Comparison of ENCODE assay signal across 8 cellular contexts in the genomic region with DNA sequence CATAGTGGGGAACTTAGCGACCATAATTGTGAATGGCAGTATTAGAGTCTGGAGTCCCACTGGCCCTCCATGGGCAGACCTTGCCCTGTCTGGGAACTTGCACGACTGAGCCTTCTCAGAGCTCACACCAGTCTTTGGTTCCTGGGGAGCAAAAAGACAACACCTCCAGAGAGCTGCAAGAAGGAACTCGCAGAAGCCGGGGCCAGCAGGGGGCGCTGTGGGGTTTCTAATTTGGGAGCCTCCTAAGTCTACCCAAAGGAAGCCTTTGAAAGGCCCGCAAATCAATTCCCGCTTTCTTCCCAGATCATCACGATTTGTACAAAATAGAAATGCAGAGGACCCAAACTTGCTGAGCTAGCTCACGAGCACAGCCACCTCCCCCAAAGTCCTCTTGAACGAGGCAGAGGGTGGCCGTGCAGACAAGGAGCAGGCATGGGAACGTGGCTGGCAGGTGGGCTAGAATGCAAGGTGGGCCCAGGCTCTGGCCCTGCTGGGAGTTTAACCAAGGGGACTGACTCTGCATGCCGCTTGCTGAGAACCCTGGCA. TPM values are rescaled to one million over a fixed set of nuclear protein-coding genes. Genes with fewer than 3 reads are reported as not detected.
DNase-seq lines count a peak whose midpoint lies in the region; ATAC-seq and TF ChIP-seq lines count a peak whose summit lies in the region.

No MANE protein-coding gene starts in this region.

- H3K27me3 ChIP-seq in DOHH2 (ENCODE audit: control insufficient read depth, low read length) = peaks cover 7% of the 10 kb centered on the region; the same call in 1 of the 2 replicates
- no peaks in the 10 kb centered on the region for H3K27me3 ChIP-seq in Loucy (ENCODE audit: insufficient read depth, low read length, poor library complexity, severe bottlenecking)
- H3K27me3 ChIP-seq in cardiac muscle cell = peaks cover 3% of the 10 kb centered on the region

- H3K36me3 ChIP-seq in DOHH2 (ENCODE audit: control insufficient read depth, low read length) (no peaks in the 10 kb centered on the region), Loucy (ENCODE audit: insufficient read depth, low read length) (no peaks in the 10 kb centered on the region), cardiac muscle cell (no peaks in the 10 kb centered on the region)

- H4K20me1 ChIP-seq in DOHH2 (ENCODE audit: control insufficient read depth, insufficient read depth, low read depth, low read length) = no peaks in the 10 kb centered on the region
- no peaks in the 10 kb centered on the region for H4K20me1 ChIP-seq in Loucy (ENCODE audit: insufficient read depth, low read length, poor library complexity, severe bottlenecking)

- H3K4me3 ChIP-seq in DOHH2 (ENCODE audit: low read length) (no peak overlapping the region), Loucy (ENCODE audit: low read length, poor library complexity, severe bottlenecking) (no peak overlapping the region), cardiac muscle cell (no peak overlapping the region)

- peak; percentile 82 to 86 for DNase-seq in SHP77 (lab: John Stamatoyannopoulos, UW)
- peak; percentile 36 to 74 (median 62) for DNase-seq in activated naive CD4-positive, alpha-beta T cell (lab: John Stamatoyannopoulos, UW)
- peak; percentile 54 to 88 for DNase-seq in cardiac muscle cell (ENCODE audit: low read depth in 1 of 2, low spot score in 1 of 2)
- peak; percentile 73 to 99 (median 96) for DNase-seq in posterior cingulate gyrus
- peak; percentile 81 for DNase-seq in ureter (ENCODE audit: low spot score)

- H3K79me2 ChIP-seq in DOHH2 (ENCODE audit: control insufficient read depth, low read length) (no peaks in the 10 kb centered on the region), Loucy (ENCODE audit: insufficient read depth, low read length) (no peaks in the 10 kb centered on the region)

- H3K4me1 ChIP-seq in DOHH2 (ENCODE audit: control insufficient read depth, low read length) (no peaks in the 10 kb centered on the region), Loucy (ENCODE audit: insufficient read depth, low read length, poor library complexity, severe bottlenecking) (no peaks in the 10 kb centered on the region), cardiac muscle cell (ENCODE audit: low read depth) (no peaks in the 10 kb centered on the region)

- TF ChIP-seq CTCF in DOHH2 (IDR thresholded peaks at IDR 0.05; ENCODE audit: low read depth, low read length, poor library complexity, severe bottlenecking) (peak; percentile 98), Loucy (conservative IDR thresholded peaks at IDR 0.05; ENCODE audit: low read length) (peak; percentile 95), cardiac muscle cell (IDR thresholded peaks at IDR 0.05; ENCODE audit: low read depth, low read length) (peak; percentile 76)

- ATAC-seq in HG03342 (IDR thresholded peaks at IDR 0.05; ENCODE audit: unreplicated experiment) = no peak

- no peaks in the 10 kb centered on the region for H3F3A ChIP-seq in DOHH2 (ENCODE audit: control insufficient read depth, insufficient read depth)
- no peaks in the 10 kb centered on the region for H3F3A ChIP-seq in Loucy (ENCODE audit: low read depth)

- no peak overlapping the region for H3K27ac ChIP-seq in DOHH2 (ENCODE audit: low read depth, low read length)
- H3K27ac ChIP-seq in cardiac muscle cell = no peak overlapping the region

- H2AFZ ChIP-seq in Loucy (ENCODE audit: low read length) = peak overlapping the region; percentile 13; the same call in 1 of the 2 replicates

- intact Hi-C loops in posterior cingulate gyrus (cut with DNase I) = loop anchor here (1.0 to 10.0 kb wide), 3 partner anchors 128 to 601 kb away; a partner anchor contains a TSS

- H3K9me3 ChIP-seq in DOHH2 (ENCODE audit: control insufficient read depth, insufficient read depth, low read length) (no peaks in the 10 kb centered on the region), Loucy (ENCODE audit: insufficient read depth, low read depth, low read length) (no peaks in the 10 kb centered on the region), cardiac muscle cell (ENCODE audit: low read depth) (no peaks in the 10 kb centered on the region)

- no peaks in the 10 kb centered on the region for H3K9me2 ChIP-seq in DOHH2 (replicated peaks; ENCODE audit: control insufficient read depth, low read length)
- H3K9me2 ChIP-seq in Loucy (replicated peaks; ENCODE audit: low read depth, low read length) = no peaks in the 10 kb centered on the region

- H3K4me2 ChIP-seq in DOHH2 (ENCODE audit: low read length) = no peak overlapping the region
- no peak overlapping the region for H3K4me2 ChIP-seq in Loucy (ENCODE audit: low read depth, low read length, poor library complexity, severe bottlenecking)

- H3K9ac ChIP-seq in Loucy (ENCODE audit: low read depth, low read length, poor library complexity, severe bottlenecking) = no peak overlapping the region

RNA-seq across cellular contexts. Expression of a gene that starts 46.3 kb away (rescaled TPM):
- total RNA-seq in cardiac muscle cell (190 and 203 TPM in 2 replicates), ureter (47.1 TPM)
- polyA plus RNA-seq in cardiac muscle cell = 53.7 and 66.8 TPM in 2 replicates
